ENCODE assay signal across 8 cellular contexts in the genomic region with DNA sequence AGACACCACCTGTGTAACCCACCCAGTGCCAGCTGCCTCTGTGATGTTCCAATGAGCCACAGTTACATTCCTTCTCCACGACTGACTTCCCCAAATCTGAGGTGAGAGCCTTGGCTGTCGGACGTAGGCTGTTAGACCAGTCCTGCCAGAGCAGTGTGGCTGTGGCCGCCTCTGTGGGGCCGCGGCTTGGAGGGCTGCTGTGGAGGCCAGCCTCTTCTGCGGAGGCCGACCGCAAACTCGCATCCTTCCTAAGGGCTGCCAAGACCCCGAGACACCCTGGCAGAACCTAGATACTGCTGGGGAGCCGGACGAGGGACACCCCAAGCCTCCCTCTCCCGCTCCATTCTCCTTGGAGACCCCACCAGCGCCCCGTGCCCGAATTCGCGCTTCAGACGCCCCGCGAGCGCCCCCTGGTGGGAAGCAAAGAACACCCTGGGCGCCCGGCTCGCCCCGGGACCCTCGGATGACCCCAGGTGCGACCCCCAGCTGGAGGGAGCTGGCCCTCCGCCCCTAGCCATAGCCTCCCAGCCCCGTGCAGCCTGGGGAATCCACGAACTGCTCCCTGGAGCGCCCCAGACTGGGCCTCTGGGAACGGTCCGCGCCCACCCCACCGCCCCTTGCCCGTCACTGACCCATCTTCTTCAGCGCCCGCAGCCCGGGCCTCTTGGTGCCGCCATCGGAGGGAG. TPM values are rescaled to one million over a fixed set of nuclear protein-coding genes. Genes with fewer than 3 reads are reported as not detected.
DNase-seq lines count a peak whose midpoint lies in the region; ATAC-seq and TF ChIP-seq lines count a peak whose summit lies in the region.

No MANE protein-coding gene starts in this region.

- no peaks in the 10 kb centered on the region for H3K9me3 Mint-ChIP-seq in memory B cell

- H3K4me1 ChIP-seq in HEK293 (ENCODE audit: control insufficient read depth, insufficient read depth, low read length), result peaks cover 9% of the 10 kb centered on the region
- peaks cover 65% of the 10 kb centered on the region for H3K4me1 ChIP-seq in stomach smooth muscle (ENCODE audit: control insufficient read depth, insufficient read depth, low read length)

- H3K4me3 Mint-ChIP-seq in memory B cell, result peak overlapping the region; percentile 75

- DNase-seq in AG10803 (ENCODE audit: low read depth), result no peak
- peak; percentile 57 for DNase-seq in dermis blood vessel endothelial cell
- DNase-seq in memory B cell (ENCODE audit: low spot score in 2 of 2), result peak; percentile 50 to 67
- no peak for DNase-seq in SIG-M5 treated with dmso at 0.1 percent for 504 hours (lab: John Stamatoyannopoulos, UW; ENCODE audit: unreplicated experiment)

- H3K27ac ChIP-seq in HEK293 (ENCODE audit: extremely low read depth, low read depth, low read length), result peak overlapping the region; percentile 84
- peak overlapping the region; percentile 74 for H3K27ac ChIP-seq in VCaP
- H3K27ac ChIP-seq in stomach smooth muscle (ENCODE audit: low read length), result peak overlapping the region; percentile 62

- no peaks in the 10 kb centered on the region for H3K27me3 ChIP-seq in stomach smooth muscle (ENCODE audit: control insufficient read depth in 1 of 2, insufficient read depth in 2 of 2, low read length in 2 of 2)

- H3K36me3 ChIP-seq in HEK293 (ENCODE audit: control insufficient read depth in 2 of 2, insufficient read depth in 1 of 2, low read length in 2 of 2) (peaks cover 3 to 4% of the 10 kb centered on the region in 2 experiments; a peak in 1 of 3 replicates), stomach smooth muscle (ENCODE audit: control insufficient read depth in 2 of 2, insufficient read depth in 2 of 2, low read length in 2 of 2) (no peaks in the 10 kb centered on the region)

- peaks cover 8% of the 10 kb centered on the region for H3K4me1 Mint-ChIP-seq in memory B cell

- peak overlapping the region; percentile 86 for H3K4me3 ChIP-seq in AG10803 (ENCODE audit: low read length)
- peak overlapping the region; percentile 70 for H3K4me3 ChIP-seq in HEK293 (ENCODE audit: low read depth, low read length)
- peak overlapping the region; percentile 40 to 85 for H3K4me3 ChIP-seq in stomach smooth muscle (ENCODE audit: low read length in 2 of 2)

- H3K9ac ChIP-seq in stomach smooth muscle (ENCODE audit: low read length in 2 of 2), result peak overlapping the region; percentile 53 to 68

- peaks cover 2% of the 10 kb centered on the region for H3K27me3 Mint-ChIP-seq in memory B cell

- H3K9me3 ChIP-seq in HEK293 (ENCODE audit: control insufficient read depth, insufficient read depth, low read depth, low read length) (no peaks in the 10 kb centered on the region), stomach smooth muscle (ENCODE audit: control insufficient read depth in 2 of 2, low read length in 2 of 2) (no peaks in the 10 kb centered on the region)

- TF ChIP-seq CTCF in AG10803 (conservative IDR thresholded peaks at IDR 0.05; ENCODE audit: low read length), result peak; percentile 66
- TF ChIP-seq CTCF in HEK293 (tag by site-specific recombination; IDR thresholded peaks at IDR 0.05), result peak; percentile 90
- peak; percentile 81 for TF ChIP-seq CTCF in VCaP (conservative IDR thresholded peaks at IDR 0.05)

- no peak overlapping the region for H3K27ac Mint-ChIP-seq in memory B cell

- POLR2A ChIA-PET in HEK293 (lab: Yijun Ruan, JAX), result interaction anchor here (2.4 kb wide), 1 partner anchor 17 kb away, joined by 20 read pairs; a partner anchor contains a TSS

- ATAC-seq in memory B cell (ENCODE audit: low read depth) (no peak), HG03045 (IDR thresholded peaks at IDR 0.05; ENCODE audit: unreplicated experiment) (no peak)

- no peaks in the 10 kb centered on the region for H3K36me3 Mint-ChIP-seq in memory B cell

- CTCF ChIA-PET in HEK293 (lab: Yijun Ruan, JAX), result interaction anchor here (0.6 to 10.1 kb wide), 15 partner anchors 8 to 632 kb away, joined by 3 to 209 read pairs (median 5); a partner anchor contains a TSS

TF ChIP-seq in HEK293, 187 proteins besides CTCF, POLR2A, EP300 and RAD21 (continues in another document):
- no peak for TF ChIP-seq ZBTB21 (tag by site-specific recombination; IDR thresholded peaks at IDR 0.05)
- TF ChIP-seq, protein P1, sequence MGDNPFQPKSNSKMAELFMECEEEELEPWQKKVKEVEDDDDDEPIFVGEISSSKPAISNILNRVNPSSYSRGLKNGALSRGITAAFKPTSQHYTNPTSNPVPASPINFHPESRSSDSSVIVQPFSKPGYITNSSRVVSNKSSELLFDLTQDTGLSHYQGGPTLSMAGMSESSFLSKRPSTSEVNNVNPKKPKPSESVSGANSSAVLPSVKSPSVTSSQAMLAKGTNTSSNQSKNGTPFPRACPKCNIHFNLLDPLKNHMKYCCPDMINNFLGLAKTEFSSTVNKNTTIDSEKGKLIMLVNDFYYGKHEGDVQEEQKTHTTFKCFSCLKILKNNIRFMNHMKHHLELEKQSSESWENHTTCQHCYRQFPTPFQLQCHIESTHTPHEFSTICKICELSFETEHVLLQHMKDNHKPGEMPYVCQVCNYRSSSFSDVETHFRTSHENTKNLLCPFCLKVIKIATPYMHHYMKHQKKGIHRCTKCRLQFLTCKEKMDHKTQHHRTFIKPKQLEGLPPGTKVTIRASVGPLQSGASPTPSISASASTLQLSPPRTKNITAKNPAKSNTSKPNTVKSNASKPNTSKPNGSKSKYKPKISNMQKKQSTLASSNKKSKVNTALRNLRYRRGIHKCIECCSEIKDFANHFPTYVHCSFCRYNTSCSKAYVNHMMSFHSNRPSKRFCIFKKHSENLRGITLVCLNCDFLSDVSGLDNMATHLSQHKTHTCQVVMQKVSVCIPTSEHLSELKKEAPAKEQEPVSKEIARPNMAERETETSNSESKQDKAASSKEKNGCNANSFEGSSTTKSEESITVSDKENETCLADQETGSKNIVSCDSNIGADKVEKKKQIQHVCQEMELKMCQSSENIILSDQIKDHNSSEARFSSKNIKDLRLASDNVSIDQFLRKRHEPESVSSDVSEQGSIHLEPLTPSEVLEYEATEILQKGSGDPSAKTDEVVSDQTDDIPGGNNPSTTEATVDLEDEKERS (tag by site-specific recombination; IDR thresholded peaks at IDR 0.05), result peak; percentile 82
- TF ChIP-seq ZNF132 (tag by site-specific recombination; IDR thresholded peaks at IDR 0.05; ENCODE audit: borderline replicate concordance), result no peak
- TF ChIP-seq, protein P2, sequence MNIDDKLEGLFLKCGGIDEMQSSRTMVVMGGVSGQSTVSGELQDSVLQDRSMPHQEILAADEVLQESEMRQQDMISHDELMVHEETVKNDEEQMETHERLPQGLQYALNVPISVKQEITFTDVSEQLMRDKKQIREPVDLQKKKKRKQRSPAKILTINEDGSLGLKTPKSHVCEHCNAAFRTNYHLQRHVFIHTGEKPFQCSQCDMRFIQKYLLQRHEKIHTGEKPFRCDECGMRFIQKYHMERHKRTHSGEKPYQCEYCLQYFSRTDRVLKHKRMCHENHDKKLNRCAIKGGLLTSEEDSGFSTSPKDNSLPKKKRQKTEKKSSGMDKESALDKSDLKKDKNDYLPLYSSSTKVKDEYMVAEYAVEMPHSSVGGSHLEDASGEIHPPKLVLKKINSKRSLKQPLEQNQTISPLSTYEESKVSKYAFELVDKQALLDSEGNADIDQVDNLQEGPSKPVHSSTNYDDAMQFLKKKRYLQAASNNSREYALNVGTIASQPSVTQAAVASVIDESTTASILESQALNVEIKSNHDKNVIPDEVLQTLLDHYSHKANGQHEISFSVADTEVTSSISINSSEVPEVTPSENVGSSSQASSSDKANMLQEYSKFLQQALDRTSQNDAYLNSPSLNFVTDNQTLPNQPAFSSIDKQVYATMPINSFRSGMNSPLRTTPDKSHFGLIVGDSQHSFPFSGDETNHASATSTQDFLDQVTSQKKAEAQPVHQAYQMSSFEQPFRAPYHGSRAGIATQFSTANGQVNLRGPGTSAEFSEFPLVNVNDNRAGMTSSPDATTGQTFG (tag by site-specific recombination; IDR thresholded peaks at IDR 0.05; ENCODE audit: borderline replicate concordance), result no peak
- TF ChIP-seq ZBTB7A (tag by site-specific recombination; IDR thresholded peaks at IDR 0.05; ENCODE audit: low read depth), result peak; percentile 92
- TF ChIP-seq ZNF211 (tag by site-specific recombination; IDR thresholded peaks at IDR 0.05; ENCODE audit: low read depth), result no peak
- no peak for TF ChIP-seq ZNF544 (tag by site-specific recombination; IDR thresholded peaks at IDR 0.05)
- TF ChIP-seq, protein P3, sequence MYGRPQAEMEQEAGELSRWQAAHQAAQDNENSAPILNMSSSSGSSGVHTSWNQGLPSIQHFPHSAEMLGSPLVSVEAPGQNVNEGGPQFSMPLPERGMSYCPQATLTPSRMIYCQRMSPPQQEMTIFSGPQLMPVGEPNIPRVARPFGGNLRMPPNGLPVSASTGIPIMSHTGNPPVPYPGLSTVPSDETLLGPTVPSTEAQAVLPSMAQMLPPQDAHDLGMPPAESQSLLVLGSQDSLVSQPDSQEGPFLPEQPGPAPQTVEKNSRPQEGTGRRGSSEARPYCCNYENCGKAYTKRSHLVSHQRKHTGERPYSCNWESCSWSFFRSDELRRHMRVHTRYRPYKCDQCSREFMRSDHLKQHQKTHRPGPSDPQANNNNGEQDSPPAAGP (tag by site-specific recombination; IDR thresholded peaks at IDR 0.05), result no peak
- no peak for TF ChIP-seq ZNF202 (tag by site-specific recombination; IDR thresholded peaks at IDR 0.05; ENCODE audit: borderline replicate concordance)
- TF ChIP-seq GLIS2 (tag by site-specific recombination; IDR thresholded peaks at IDR 0.05), result peak; percentile 93
- no peak for TF ChIP-seq ZNF747 (tag by site-specific recombination; IDR thresholded peaks at IDR 0.05)
- TF ChIP-seq ZNF121 (tag by site-specific recombination; IDR thresholded peaks at IDR 0.05), result peak; percentile 51; the same call in 1 of the 2 replicates
- TF ChIP-seq ZBTB17 (tag by site-specific recombination; IDR thresholded peaks at IDR 0.05), result peak; percentile 41; the same call in 1 of the 2 replicates
- no peak for TF ChIP-seq ZNF560 (tag by site-specific recombination; IDR thresholded peaks at IDR 0.05; ENCODE audit: borderline replicate concordance)
- TF ChIP-seq RBAK (tag by site-specific recombination; IDR thresholded peaks at IDR 0.05), result no peak
- TF ChIP-seq ZNF791 (tag by site-specific recombination; IDR thresholded peaks at IDR 0.05), result no peak
- TF ChIP-seq ZNF404 (tag by site-specific recombination; IDR thresholded peaks at IDR 0.05), result no peak
- TF ChIP-seq ZNF266 (tag by site-specific recombination; IDR thresholded peaks at IDR 0.05; ENCODE audit: low read depth), result no peak
- no peak for TF ChIP-seq ZNF292 (tag by site-specific recombination; IDR thresholded peaks at IDR 0.05; ENCODE audit: borderline replicate concordance, low read depth)
- no peak for TF ChIP-seq MEIS1 (CRISPR knock-in tag; IDR thresholded peaks at IDR 0.05; ENCODE audit: borderline replicate concordance)
- TF ChIP-seq ZFP69B (tag by site-specific recombination; IDR thresholded peaks at IDR 0.05), result peak; percentile 49; the same call in 1 of the 2 replicates

RNA-seq across cellular contexts. Expression of a gene that starts 0.6 kb away (rescaled TPM):
- 51.3 and 51.4 TPM in 2 replicates for total RNA-seq in dermis blood vessel endothelial cell

RNA-seq across cellular contexts. Expression of a gene that starts 3.7 kb away (rescaled TPM):
- 4.5 and 4.9 TPM in 2 replicates for total RNA-seq in dermis blood vessel endothelial cell

RNA-seq across cellular contexts. Expression of a gene that starts 16.5 kb away (rescaled TPM):
- total RNA-seq in dermis blood vessel endothelial cell, result 7.0 and 11.0 TPM in 2 replicates

RNA-seq across cellular contexts. Expression of a gene that starts 29.9 kb away (rescaled TPM):
- total RNA-seq in dermis blood vessel endothelial cell, result 4.1 and 4.8 TPM in 2 replicates

Comparison
In these comparisons a context has a peak if more than half of its experiments do, and no peak if none do; other contexts are left out.
1. DNase-seq: peak in dermis blood vessel endothelial cell (single experiment) and memory B cell (2 of 2); none in AG10803 (single experiment) and SIG-M5 treated with dmso at 0.1 percent for 504 hours (single experiment).
2. Peak in every context shown above with its lines, with median percentiles within 50 percentile points of each other: H3K4me3 ChIP-seq, CTCF ChIP-seq and H3K27ac ChIP-seq.